ENCODE assay signal across 1 cellular context in the genomic region with DNA sequence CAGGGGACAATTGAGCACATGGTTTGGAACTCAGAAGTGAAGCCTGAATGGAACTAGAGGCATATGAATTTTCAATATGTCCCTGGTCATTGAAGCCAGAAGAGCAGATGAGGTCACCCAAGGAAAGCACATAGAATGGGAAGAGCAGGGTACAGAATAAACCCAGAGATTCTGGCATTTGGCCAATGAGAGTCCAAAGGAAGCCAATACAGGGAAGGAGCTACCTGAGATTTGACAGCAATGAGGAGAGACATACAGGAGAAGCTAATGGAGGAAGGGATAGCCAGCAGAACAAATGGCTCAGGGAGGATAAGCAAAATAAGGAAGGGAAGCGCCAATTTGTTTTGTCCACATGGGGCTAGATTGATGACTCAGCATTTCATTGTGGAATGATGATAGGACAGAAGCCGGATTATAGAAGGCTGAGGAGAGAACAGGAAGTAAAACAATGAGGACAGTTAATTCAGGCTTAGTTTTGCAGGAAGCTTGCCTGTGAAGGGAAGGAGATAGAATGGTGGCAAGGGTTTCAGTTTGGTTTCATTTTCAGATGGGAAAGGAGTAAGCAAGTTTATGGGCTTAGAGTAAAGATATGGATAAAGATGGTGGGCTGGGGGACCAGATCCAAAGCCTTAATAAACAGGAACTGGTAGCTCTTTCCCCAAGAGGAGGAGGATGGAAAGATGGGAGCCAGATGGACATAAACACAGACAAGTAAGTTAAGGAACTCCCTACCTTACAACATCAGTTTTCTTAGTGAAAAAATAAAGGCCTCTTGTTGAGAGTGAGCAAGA.
TF ChIP-seq lines count a peak whose summit lies in the region.

No MANE protein-coding gene starts in this region.

TF ChIP-seq in HepG2, 621 proteins besides CTCF, POLR2A, EP300 and RAD21 (continued from another document):
- TF ChIP-seq, protein P1, sequence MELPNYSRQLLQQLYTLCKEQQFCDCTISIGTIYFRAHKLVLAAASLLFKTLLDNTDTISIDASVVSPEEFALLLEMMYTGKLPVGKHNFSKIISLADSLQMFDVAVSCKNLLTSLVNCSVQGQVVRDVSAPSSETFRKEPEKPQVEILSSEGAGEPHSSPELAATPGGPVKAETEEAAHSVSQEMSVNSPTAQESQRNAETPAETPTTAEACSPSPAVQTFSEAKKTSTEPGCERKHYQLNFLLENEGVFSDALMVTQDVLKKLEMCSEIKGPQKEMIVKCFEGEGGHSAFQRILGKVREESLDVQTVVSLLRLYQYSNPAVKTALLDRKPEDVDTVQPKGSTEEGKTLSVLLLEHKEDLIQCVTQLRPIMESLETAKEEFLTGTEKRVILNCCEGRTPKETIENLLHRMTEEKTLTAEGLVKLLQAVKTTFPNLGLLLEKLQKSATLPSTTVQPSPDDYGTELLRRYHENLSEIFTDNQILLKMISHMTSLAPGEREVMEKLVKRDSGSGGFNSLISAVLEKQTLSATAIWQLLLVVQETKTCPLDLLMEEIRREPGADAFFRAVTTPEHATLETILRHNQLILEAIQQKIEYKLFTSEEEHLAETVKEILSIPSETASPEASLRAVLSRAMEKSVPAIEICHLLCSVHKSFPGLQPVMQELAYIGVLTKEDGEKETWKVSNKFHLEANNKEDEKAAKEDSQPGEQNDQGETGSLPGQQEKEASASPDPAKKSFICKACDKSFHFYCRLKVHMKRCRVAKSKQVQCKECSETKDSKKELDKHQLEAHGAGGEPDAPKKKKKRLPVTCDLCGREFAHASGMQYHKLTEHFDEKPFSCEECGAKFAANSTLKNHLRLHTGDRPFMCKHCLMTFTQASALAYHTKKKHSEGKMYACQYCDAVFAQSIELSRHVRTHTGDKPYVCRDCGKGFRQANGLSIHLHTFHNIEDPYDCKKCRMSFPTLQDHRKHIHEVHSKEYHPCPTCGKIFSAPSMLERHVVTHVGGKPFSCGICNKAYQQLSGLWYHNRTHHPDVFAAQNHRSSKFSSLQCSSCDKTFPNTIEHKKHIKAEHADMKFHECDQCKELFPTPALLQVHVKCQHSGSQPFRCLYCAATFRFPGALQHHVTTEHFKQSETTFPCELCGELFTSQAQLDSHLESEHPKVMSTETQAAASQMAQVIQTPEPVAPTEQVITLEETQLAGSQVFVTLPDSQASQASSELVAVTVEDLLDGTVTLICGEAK (IDR thresholded peaks at IDR 0.05) = peak; percentile 6; the same call in 1 of the 2 replicates
- TF ChIP-seq, protein P1 (CRISPR knock-in tag; IDR thresholded peaks at IDR 0.05) = no peak
- TF ChIP-seq ZNF672 (CRISPR knock-in tag; IDR thresholded peaks at IDR 0.05) = no peak
- TF ChIP-seq PLRG1 (conservative IDR thresholded peaks at IDR 0.05) = 0 out of 2 replicates have a peak, but pooled peaks have one; percentile 36
- TF ChIP-seq CHD2 (IDR thresholded peaks at IDR 0.05; ENCODE audit: low read depth, low read length) = no peak
- no peak for TF ChIP-seq TP53 (CRISPR knock-in tag; conservative IDR thresholded peaks at IDR 0.05)
- TF ChIP-seq IRF2 (CRISPR knock-in tag; IDR thresholded peaks at IDR 0.05) = 0 out of 2 replicates have a peak, but pooled peaks have one; percentile 15
- no peak for TF ChIP-seq MED8 (CRISPR knock-in tag; IDR thresholded peaks at IDR 0.05; ENCODE audit: insufficient replicate concordance)
- TF ChIP-seq TSC22D2 (CRISPR knock-in tag; IDR thresholded peaks at IDR 0.05; ENCODE audit: borderline replicate concordance) = no peak
- TF ChIP-seq ELF4 (CRISPR knock-in tag; IDR thresholded peaks at IDR 0.05; ENCODE audit: borderline replicate concordance) = no peak
- TF ChIP-seq, protein P2, sequence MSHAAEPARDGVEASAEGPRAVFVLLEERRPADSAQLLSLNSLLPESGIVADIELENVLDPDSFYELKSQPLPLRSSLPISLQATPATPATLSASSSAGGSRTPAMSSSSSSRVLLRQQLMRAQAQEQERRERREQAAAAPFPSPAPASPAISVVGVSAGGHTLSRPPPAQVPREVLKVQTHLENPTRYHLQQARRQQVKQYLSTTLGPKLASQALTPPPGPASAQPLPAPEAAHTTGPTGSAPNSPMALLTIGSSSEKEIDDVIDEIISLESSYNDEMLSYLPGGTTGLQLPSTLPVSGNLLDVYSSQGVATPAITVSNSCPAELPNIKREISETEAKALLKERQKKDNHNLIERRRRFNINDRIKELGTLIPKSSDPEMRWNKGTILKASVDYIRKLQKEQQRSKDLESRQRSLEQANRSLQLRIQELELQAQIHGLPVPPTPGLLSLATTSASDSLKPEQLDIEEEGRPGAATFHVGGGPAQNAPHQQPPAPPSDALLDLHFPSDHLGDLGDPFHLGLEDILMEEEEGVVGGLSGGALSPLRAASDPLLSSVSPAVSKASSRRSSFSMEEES (CRISPR knock-in tag; IDR thresholded peaks at IDR 0.05) = no peak
- TF ChIP-seq, protein P3, sequence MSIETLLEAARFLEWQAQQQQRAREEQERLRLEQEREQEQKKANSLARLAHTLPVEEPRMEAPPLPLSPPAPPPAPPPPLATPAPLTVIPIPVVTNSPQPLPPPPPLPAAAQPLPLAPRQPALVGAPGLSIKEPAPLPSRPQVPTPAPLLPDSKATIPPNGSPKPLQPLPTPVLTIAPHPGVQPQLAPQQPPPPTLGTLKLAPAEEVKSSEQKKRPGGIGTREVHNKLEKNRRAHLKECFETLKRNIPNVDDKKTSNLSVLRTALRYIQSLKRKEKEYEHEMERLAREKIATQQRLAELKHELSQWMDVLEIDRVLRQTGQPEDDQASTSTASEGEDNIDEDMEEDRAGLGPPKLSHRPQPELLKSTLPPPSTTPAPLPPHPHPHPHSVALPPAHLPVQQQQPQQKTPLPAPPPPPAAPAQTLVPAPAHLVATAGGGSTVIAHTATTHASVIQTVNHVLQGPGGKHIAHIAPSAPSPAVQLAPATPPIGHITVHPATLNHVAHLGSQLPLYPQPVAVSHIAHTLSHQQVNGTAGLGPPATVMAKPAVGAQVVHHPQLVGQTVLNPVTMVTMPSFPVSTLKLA (IDR thresholded peaks at IDR 0.05) = no peak
- TF ChIP-seq ZEB1 (IDR thresholded peaks at IDR 0.05; ENCODE audit: insufficient replicate concordance, low read depth) = no peak
- 0 out of 2 replicates have a peak, but pooled peaks have one; percentile 48 for TF ChIP-seq ZNF615 (CRISPR knock-in tag; IDR thresholded peaks at IDR 0.05; ENCODE audit: borderline replicate concordance)
- TF ChIP-seq MAFK (conservative IDR thresholded peaks at IDR 0.05 in 1 of 2, IDR thresholded peaks at IDR 0.05 in 1 of 2; ENCODE audit: low read length in 2 of 2) = peak; percentile 100
- TF ChIP-seq LCORL (IDR thresholded peaks at IDR 0.05) = peak; percentile 32; the same call in 1 of the 2 replicates
- 0 out of 2 replicates have a peak, but pooled peaks have one; percentile 21 for TF ChIP-seq LCORL (CRISPR knock-in tag; IDR thresholded peaks at IDR 0.05)
- no peak for TF ChIP-seq ZNF839 (CRISPR knock-in tag; IDR thresholded peaks at IDR 0.05; ENCODE audit: borderline replicate concordance)
- TF ChIP-seq ZFP90 (CRISPR knock-in tag; IDR thresholded peaks at IDR 0.05; ENCODE audit: borderline replicate concordance) = no peak
- TF ChIP-seq KAT2B (IDR thresholded peaks at IDR 0.05; ENCODE audit: borderline replicate concordance, low read depth, low read length) = no peak
- no peak for TF ChIP-seq HNRNPUL1 (IDR thresholded peaks at IDR 0.05; ENCODE audit: low read depth, low read length)
- TF ChIP-seq SCMH1 (CRISPR knock-in tag; IDR thresholded peaks at IDR 0.05; ENCODE audit: borderline replicate concordance) = no peak
- TF ChIP-seq, protein P4, sequence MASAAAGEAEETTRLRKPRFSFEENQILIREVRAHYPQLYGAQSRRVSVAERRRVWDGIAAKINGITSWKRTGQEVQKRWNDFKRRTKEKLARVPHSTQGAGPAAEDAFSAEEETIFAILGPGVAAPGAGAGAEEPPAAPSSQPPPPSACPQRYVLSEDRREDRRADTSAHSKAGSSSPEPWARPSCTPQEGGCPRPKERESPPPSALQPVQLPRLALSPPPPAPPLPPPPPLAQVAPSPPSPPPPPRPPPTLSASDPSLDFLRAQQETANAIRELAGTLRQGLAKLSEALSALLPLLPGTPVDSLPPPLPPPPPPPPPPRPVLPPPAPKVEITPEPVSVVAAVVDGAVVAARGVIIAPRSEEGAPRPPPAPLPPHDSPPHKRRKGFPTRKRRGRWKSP (CRISPR knock-in tag; IDR thresholded peaks at IDR 0.05) = no peak
- no peak for TF ChIP-seq MBNL3 (CRISPR knock-in tag; conservative IDR thresholded peaks at IDR 0.05)
- no peak for TF ChIP-seq ZNF121 (CRISPR knock-in tag; IDR thresholded peaks at IDR 0.05)
- 0 out of 2 replicates have a peak, but pooled peaks have one; percentile 25 for TF ChIP-seq ZFP36L1 (CRISPR knock-in tag; IDR thresholded peaks at IDR 0.05)
- TF ChIP-seq, protein P5, sequence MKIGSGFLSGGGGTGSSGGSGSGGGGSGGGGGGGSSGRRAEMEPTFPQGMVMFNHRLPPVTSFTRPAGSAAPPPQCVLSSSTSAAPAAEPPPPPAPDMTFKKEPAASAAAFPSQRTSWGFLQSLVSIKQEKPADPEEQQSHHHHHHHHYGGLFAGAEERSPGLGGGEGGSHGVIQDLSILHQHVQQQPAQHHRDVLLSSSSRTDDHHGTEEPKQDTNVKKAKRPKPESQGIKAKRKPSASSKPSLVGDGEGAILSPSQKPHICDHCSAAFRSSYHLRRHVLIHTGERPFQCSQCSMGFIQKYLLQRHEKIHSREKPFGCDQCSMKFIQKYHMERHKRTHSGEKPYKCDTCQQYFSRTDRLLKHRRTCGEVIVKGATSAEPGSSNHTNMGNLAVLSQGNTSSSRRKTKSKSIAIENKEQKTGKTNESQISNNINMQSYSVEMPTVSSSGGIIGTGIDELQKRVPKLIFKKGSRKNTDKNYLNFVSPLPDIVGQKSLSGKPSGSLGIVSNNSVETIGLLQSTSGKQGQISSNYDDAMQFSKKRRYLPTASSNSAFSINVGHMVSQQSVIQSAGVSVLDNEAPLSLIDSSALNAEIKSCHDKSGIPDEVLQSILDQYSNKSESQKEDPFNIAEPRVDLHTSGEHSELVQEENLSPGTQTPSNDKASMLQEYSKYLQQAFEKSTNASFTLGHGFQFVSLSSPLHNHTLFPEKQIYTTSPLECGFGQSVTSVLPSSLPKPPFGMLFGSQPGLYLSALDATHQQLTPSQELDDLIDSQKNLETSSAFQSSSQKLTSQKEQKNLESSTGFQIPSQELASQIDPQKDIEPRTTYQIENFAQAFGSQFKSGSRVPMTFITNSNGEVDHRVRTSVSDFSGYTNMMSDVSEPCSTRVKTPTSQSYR (CRISPR knock-in tag; IDR thresholded peaks at IDR 0.05; ENCODE audit: borderline replicate concordance) = 0 out of 2 replicates have a peak, but pooled peaks have one; percentile 2
- TF ChIP-seq ATM (IDR thresholded peaks at IDR 0.05; ENCODE audit: borderline replicate concordance) = peak; percentile 24; the same call in 1 of the 2 replicates
- 0 out of 2 replicates have a peak, but pooled peaks have one; percentile 5 for TF ChIP-seq ZNF24 (IDR thresholded peaks at IDR 0.05)
- no peak for TF ChIP-seq GABPA (IDR thresholded peaks at IDR 0.05; ENCODE audit: low read depth, low read length)
- TF ChIP-seq GABPA (CRISPR knock-in tag; IDR thresholded peaks at IDR 0.05; ENCODE audit: low read depth) = 0 out of 2 replicates have a peak, but pooled peaks have one; percentile 18
- TF ChIP-seq ZBTB8A (CRISPR knock-in tag; IDR thresholded peaks at IDR 0.05; ENCODE audit: borderline replicate concordance, low read depth) = no peak
- no peak for TF ChIP-seq KDM6A (CRISPR knock-in tag; IDR thresholded peaks at IDR 0.05; ENCODE audit: low read depth)
- TF ChIP-seq KMT2B (CRISPR knock-in tag; IDR thresholded peaks at IDR 0.05) = no peak
- TF ChIP-seq POLR2G (IDR thresholded peaks at IDR 0.05; ENCODE audit: low read depth, low read length) = no peak
- no peak for TF ChIP-seq ZNF530 (CRISPR knock-in tag; IDR thresholded peaks at IDR 0.05; ENCODE audit: low read depth)
